ENCODE assay signal across 32 cellular contexts in genomic region chr14:20198991-20199390, GRCh38. TPM values are rescaled to one million over a fixed set of nuclear protein-coding genes. Genes with fewer than 3 reads are reported as not detected.
"Had no signal": no experiment of that assay in that cellular context is flagged by ENCODE, and none has a peak within 500 bp of the region (broad histone marks: within the 10 kb centered on the region; RNA-seq: fewer than 3 reads in every experiment).

No MANE protein-coding gene starts in this region.

- H3K27ac ChIP-seq: ascending aorta, cardiac muscle cell, Peyer's patch had no signal

- H3K36me3 ChIP-seq: ascending aorta, cardiac muscle cell, MG63, Peyer's patch had no signal

- ATAC-seq: activated CD4-positive, alpha-beta T cell treated with anti-CD3 and anti-CD28 coated beads for 36 hours; activated CD4-positive, CD25-positive, alpha-beta regulatory T cell treated with anti-CD3 and anti-CD28 coated beads, Interleukin-2, amount 50 U/mL, for 24 hours; activated CD8-positive, alpha-beta T cell treated with anti-CD3 and anti-CD28 coated beads, Interleukin-2, amount 10 ng/mL, durations not matched to agents 7 days and 5 days; WTC11 had no signal

- H3K4me1 ChIP-seq: ascending aorta, Peyer's patch had no signal

- H3K9me3 ChIP-seq: ascending aorta, MG63, Peyer's patch had no signal

- H3K4me3 ChIP-seq: ascending aorta, cardiac muscle cell, MG63, Peyer's patch had no signal

- H3K27me3 ChIP-seq: ascending aorta, cardiac muscle cell, MG63, Peyer's patch had no signal

- DNase-seq: activated CD4-positive, alpha-beta T cell treated with anti-CD3 and anti-CD28 coated beads for 36 hours; activated CD4-positive, alpha-beta T cell treated with anti-CD3 and anti-CD28 coated beads, Interleukin-2, amount 10 ng/mL, durations not matched to agents 7 days and 5 days; activated CD4-positive, alpha-beta T cell treated with anti-CD3 and anti-CD28 coated beads, Interleukin-2, amount 50 U/mL, for 48 hours; activated CD8-positive, alpha-beta T cell treated with anti-CD3 and anti-CD28 coated beads, Interleukin-2, amount 10 ng/mL, durations not matched to agents 7 days and 5 days; activated gamma-delta T cell; activated naive CD4-positive, alpha-beta T cell treated with Interleukin-2 at 50 U/mL for 16 hours; activated naive CD8-positive, alpha-beta T cell treated with anti-CD3 and anti-CD28 coated beads, Interleukin-2, amount 10 ng/mL, durations not matched to agents 7 days and 5 days; activated T-cell treated with anti-CD3 and anti-CD28 coated beads, Interleukin-2, amount 50 U/mL, for 24 hours; amygdala; Kasumi-1; KG1; MG63; NCI-H1092; NCI-H1436 treated with DMSO at 0.1 percent for 48 hours; NCI-H1694 treated with DMSO at 0.1 percent for 48 hours; NCI-H2029; NCI-H345; NCI-H524 treated with DMSO at 0.1 percent for 48 hours; NK-92 treated with Interleukin-12 subunit alpha and Interleukin-12 subunit beta, amount 100 ng/mL, for 24 hours; Peyer's patch; RPMI8226; SIG-M5 had no signal

RNA-seq across cellular contexts. Expression of gene OR11G2, which starts 8.3 kb away (rescaled TPM):
- total RNA-seq: activated CD4-positive, alpha-beta T cell treated with anti-CD3 and anti-CD28 coated beads for 36 hours; activated CD4-positive, alpha-beta T cell treated with anti-CD3 and anti-CD28 coated beads, Interleukin-2, amount 10 ng/mL, durations not matched to agents 7 days and 5 days; activated CD8-positive, alpha-beta T cell treated with anti-CD3 and anti-CD28 coated beads, Interleukin-2, amount 10 ng/mL, durations not matched to agents 7 days and 5 days; activated naive CD8-positive, alpha-beta T cell treated with anti-CD3 and anti-CD28 coated beads, Interleukin-2, amount 10 ng/mL, durations not matched to agents 7 days and 5 days; activated T-helper 2 cell treated with anti-CD3 and anti-CD28 coated beads, Interferon-gamma antibody, Interleukin-2, Interleukin-4, amounts not matched to agents 10 μg/mL and 5 μg/mL and 100 μg/mL, durations not matched to agents 14 hours and 24 hours and 36 hours; ascending aorta; cardiac muscle cell; chondrocyte; NCI-H460; Peyer's patch; SK-MEL-5; T-helper 1 cell treated with Interleukin-12 subunit alpha and Interleukin-12 subunit beta and Interleukin-4 antibody, amounts not matched to agents 30 ng/mL and 1 ng/mL, for 36 hours; WTC11 had no signal
- polyA plus RNA-seq: adipose tissue, cardiac muscle cell had no signal

RNA-seq across cellular contexts. Expression of gene OR11H6, which starts 24.5 kb away (rescaled TPM):
- total RNA-seq: activated CD4-positive, alpha-beta T cell treated with anti-CD3 and anti-CD28 coated beads for 36 hours; activated CD4-positive, alpha-beta T cell treated with anti-CD3 and anti-CD28 coated beads, Interleukin-2, amount 10 ng/mL, durations not matched to agents 7 days and 5 days; activated CD8-positive, alpha-beta T cell treated with anti-CD3 and anti-CD28 coated beads, Interleukin-2, amount 10 ng/mL, durations not matched to agents 7 days and 5 days; activated naive CD8-positive, alpha-beta T cell treated with anti-CD3 and anti-CD28 coated beads, Interleukin-2, amount 10 ng/mL, durations not matched to agents 7 days and 5 days; activated T-helper 2 cell treated with anti-CD3 and anti-CD28 coated beads, Interferon-gamma antibody, Interleukin-2, Interleukin-4, amounts not matched to agents 10 μg/mL and 5 μg/mL and 100 μg/mL, durations not matched to agents 14 hours and 24 hours and 36 hours; ascending aorta; cardiac muscle cell; chondrocyte; NCI-H460; Peyer's patch; SK-MEL-5; T-helper 1 cell treated with Interleukin-12 subunit alpha and Interleukin-12 subunit beta and Interleukin-4 antibody, amounts not matched to agents 30 ng/mL and 1 ng/mL, for 36 hours; WTC11 had no signal
- polyA plus RNA-seq: adipose tissue, cardiac muscle cell had no signal

RNA-seq across cellular contexts. Expression of gene OR11H7, which starts 29.8 kb away (rescaled TPM):
- total RNA-seq: activated CD4-positive, alpha-beta T cell treated with anti-CD3 and anti-CD28 coated beads for 36 hours; activated CD4-positive, alpha-beta T cell treated with anti-CD3 and anti-CD28 coated beads, Interleukin-2, amount 10 ng/mL, durations not matched to agents 7 days and 5 days; activated CD8-positive, alpha-beta T cell treated with anti-CD3 and anti-CD28 coated beads, Interleukin-2, amount 10 ng/mL, durations not matched to agents 7 days and 5 days; activated naive CD8-positive, alpha-beta T cell treated with anti-CD3 and anti-CD28 coated beads, Interleukin-2, amount 10 ng/mL, durations not matched to agents 7 days and 5 days; activated T-helper 2 cell treated with anti-CD3 and anti-CD28 coated beads, Interferon-gamma antibody, Interleukin-2, Interleukin-4, amounts not matched to agents 10 μg/mL and 5 μg/mL and 100 μg/mL, durations not matched to agents 14 hours and 24 hours and 36 hours; ascending aorta; cardiac muscle cell; chondrocyte; NCI-H460; Peyer's patch; SK-MEL-5; T-helper 1 cell treated with Interleukin-12 subunit alpha and Interleukin-12 subunit beta and Interleukin-4 antibody, amounts not matched to agents 30 ng/mL and 1 ng/mL, for 36 hours; WTC11 had no signal
- polyA plus RNA-seq: adipose tissue, cardiac muscle cell had no signal

RNA-seq across cellular contexts. Expression of gene OR11H4, which starts 40.1 kb away (rescaled TPM):
- total RNA-seq: activated CD4-positive, alpha-beta T cell treated with anti-CD3 and anti-CD28 coated beads for 36 hours; activated CD4-positive, alpha-beta T cell treated with anti-CD3 and anti-CD28 coated beads, Interleukin-2, amount 10 ng/mL, durations not matched to agents 7 days and 5 days; activated CD8-positive, alpha-beta T cell treated with anti-CD3 and anti-CD28 coated beads, Interleukin-2, amount 10 ng/mL, durations not matched to agents 7 days and 5 days; activated naive CD8-positive, alpha-beta T cell treated with anti-CD3 and anti-CD28 coated beads, Interleukin-2, amount 10 ng/mL, durations not matched to agents 7 days and 5 days; activated T-helper 2 cell treated with anti-CD3 and anti-CD28 coated beads, Interferon-gamma antibody, Interleukin-2, Interleukin-4, amounts not matched to agents 10 μg/mL and 5 μg/mL and 100 μg/mL, durations not matched to agents 14 hours and 24 hours and 36 hours; ascending aorta; cardiac muscle cell; chondrocyte; NCI-H460; Peyer's patch; SK-MEL-5; T-helper 1 cell treated with Interleukin-12 subunit alpha and Interleukin-12 subunit beta and Interleukin-4 antibody, amounts not matched to agents 30 ng/mL and 1 ng/mL, for 36 hours; WTC11 had no signal
- polyA plus RNA-seq: adipose tissue, cardiac muscle cell had no signal
